In the genomic region with DNA sequence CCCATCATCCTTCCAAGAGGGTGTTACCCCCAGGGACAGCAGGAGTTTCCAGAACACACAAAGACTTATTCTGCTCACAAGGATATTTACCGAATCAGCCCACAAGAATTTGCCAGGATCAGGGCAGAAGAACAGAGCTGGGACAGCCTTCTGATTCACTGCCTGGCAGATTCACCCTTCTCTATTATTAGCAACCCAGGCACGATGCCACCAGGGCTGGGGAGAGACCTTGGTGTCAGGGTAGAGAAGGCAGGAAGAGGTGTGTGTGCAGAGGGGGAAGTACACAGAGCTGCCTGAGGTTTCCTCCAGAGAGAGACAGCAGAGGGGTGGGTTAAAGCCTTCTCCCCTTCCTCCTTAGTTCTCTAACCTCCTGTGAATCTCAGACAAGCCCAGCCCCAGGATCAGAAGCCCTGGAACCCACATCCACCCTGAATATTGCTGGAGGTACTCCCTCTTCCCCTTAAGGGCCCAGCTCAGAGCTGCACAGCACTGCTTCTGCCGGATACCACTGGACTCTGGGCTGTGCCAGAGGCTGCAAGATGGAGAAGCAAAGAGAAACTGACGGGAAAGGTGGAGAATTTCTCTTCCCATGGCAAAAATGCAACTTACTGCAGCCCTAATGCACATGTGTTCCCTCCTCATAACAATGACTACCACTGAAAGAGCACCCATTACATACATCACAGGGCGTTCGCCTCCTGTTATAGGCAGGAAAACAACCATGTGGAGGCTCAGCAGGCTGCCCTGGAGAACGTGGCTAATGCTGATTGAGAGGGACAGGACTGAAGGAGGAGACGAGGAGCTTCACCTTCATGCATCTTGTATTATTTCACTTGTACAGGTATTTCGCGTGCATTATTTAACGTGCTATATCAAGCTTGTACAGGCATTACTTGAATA, we compare ENCODE assay signal across 8 cellular contexts.
DNase-seq lines count a peak whose midpoint lies in the region; ATAC-seq, FAIRE-seq and TF ChIP-seq lines count a peak whose summit lies in the region.

No MANE protein-coding gene starts in this region.

- H3K36me3 Mint-ChIP-seq in neural progenitor cell, result peaks cover 5% of the 10 kb centered on the region

- H3F3A ChIP-seq in neural progenitor cell (ENCODE audit: low read depth), result peaks cover 14% of the 10 kb centered on the region

- no peaks in the 10 kb centered on the region for H3K9me3 Mint-ChIP-seq in neural progenitor cell

- DNase-seq in HepG2 (ENCODE audit: low spot score), result no peak
- DNase-seq in NAMALWA (ENCODE audit: low spot score), result peak; percentile 82
- peak; percentile 71 for DNase-seq in activated T-cell treated with anti-CD3 and anti-CD28 coated beads for 1 hour (ENCODE audit: low read depth)
- peak; percentile 39 for DNase-seq in epithelial cell of proximal tubule (ENCODE audit: low read depth)
- no peak for DNase-seq in neural progenitor cell (ENCODE audit: low spot score)
- DNase-seq in tibial artery, result peak; percentile 89
- no peak for DNase-seq in NCI-H524 treated with DMSO at 0.1 percent for 48 hours (lab: John Stamatoyannopoulos, UW)

- H3K27ac ChIP-seq in liver (ENCODE audit: low read depth in 1 of 2, low read length in 2 of 2), result peak overlapping the region; percentile 52 to 71
- H3K27ac ChIP-seq in HepG2 (ENCODE audit: extremely low read length, insufficient read depth, low read length), result no peak overlapping the region
- H3K27ac ChIP-seq in neural progenitor cell, result no peak overlapping the region
- peak overlapping the region; percentile 93 to 96 for H3K27ac ChIP-seq in tibial artery

- BruUV-seq in HepG2 (replicated peaks; lab: Mats Ljungman, UMichigan), result no TSS peak

- H3K79me2 ChIP-seq in HepG2 (ENCODE audit: insufficient read depth, low read length) (no peaks in the 10 kb centered on the region), neural progenitor cell (ENCODE audit: low read depth) (no peaks in the 10 kb centered on the region)

- TF ChIP-seq EP300 in HepG2 (IDR thresholded peaks at IDR 0.05; ENCODE audit: low read depth in 2 of 2, low read length in 2 of 2), result no peak
- no peak for TF ChIP-seq EP300 in HepG2 (CRISPR knock-in tag; IDR thresholded peaks at IDR 0.05; ENCODE audit: borderline replicate concordance)

- intact Hi-C loops in HepG2 (cut with micrococcal nuclease; ENCODE audit: unreplicated experiment), result no loop called here
- intact Hi-C loops in tibial artery (cut with DNase I; ENCODE audit: low total_unique reads), result loop anchor here (5.0 kb wide), 1 partner anchor 60 kb away; a partner anchor contains a TSS

- ATAC-seq in HepG2, result no peak

- H4K20me1 ChIP-seq in HepG2 (ENCODE audit: insufficient read depth, low read length) (no peaks in the 10 kb centered on the region), neural progenitor cell (ENCODE audit: low read depth) (no peaks in the 10 kb centered on the region)

- CTCF ChIA-PET in HepG2 (lab: Yijun Ruan, JAX; ENCODE audit: low intra/inter-chr PET ratio, low total read pairs), result no interaction called here

- H3K4me3 ChIP-seq in liver (ENCODE audit: low read depth in 1 of 3, low read length in 3 of 3) (no peak overlapping the region), HepG2 (replicated peaks in 1 of 3; ENCODE audit: insufficient read depth in 1 of 3, low read depth in 2 of 3, low read length in 3 of 3) (no peak overlapping the region), epithelial cell of proximal tubule (ENCODE audit: low read depth, low read length) (no peak overlapping the region), neural progenitor cell (no peak overlapping the region), tibial artery (no peak overlapping the region)

- H3K4me3 Mint-ChIP-seq in neural progenitor cell, result no peak overlapping the region

- FAIRE-seq in HepG2 (lab: Jason Lieb, UNC), result no peak

- TF ChIP-seq CTCF in liver (IDR thresholded peaks at IDR 0.05; ENCODE audit: low read depth, low read length, missing input control), result no peak
- TF ChIP-seq CTCF in HepG2 (CRISPR knock-in tag; IDR thresholded peaks at IDR 0.05), result no peak
- no peak for TF ChIP-seq CTCF in epithelial cell of proximal tubule (conservative IDR thresholded peaks at IDR 0.05; ENCODE audit: low read depth, low read length)
- TF ChIP-seq CTCF in neural progenitor cell (IDR thresholded peaks at IDR 0.05), result no peak
- no peak for TF ChIP-seq CTCF in tibial artery (IDR thresholded peaks at IDR 0.05)

- peaks cover 6% of the 10 kb centered on the region for H3K27me3 Mint-ChIP-seq in neural progenitor cell (ENCODE audit: insufficient read depth, low read depth)

- peaks cover 65% of the 10 kb centered on the region for H3K4me1 Mint-ChIP-seq in neural progenitor cell

- no peak overlapping the region for H2AFZ ChIP-seq in HepG2 (ENCODE audit: low read length)
- no peak overlapping the region for H2AFZ ChIP-seq in neural progenitor cell (replicated peaks)

- H3K36me3 ChIP-seq in liver (ENCODE audit: control insufficient read depth in 4 of 4, insufficient read depth in 3 of 4, low read depth in 1 of 4, low read length in 3 of 4), result no peaks in the 10 kb centered on the region
- H3K36me3 ChIP-seq in HepG2 (replicated peaks in 1 of 2; ENCODE audit: control insufficient read depth in 1 of 2, insufficient read depth in 2 of 2, low read length in 2 of 2), result no peaks in the 10 kb centered on the region
- H3K36me3 ChIP-seq in neural progenitor cell, result no peaks in the 10 kb centered on the region
- no peaks in the 10 kb centered on the region for H3K36me3 ChIP-seq in tibial artery

- TF ChIP-seq RAD21 in liver (IDR thresholded peaks at IDR 0.05) (no peak), HepG2 (CRISPR knock-in tag; IDR thresholded peaks at IDR 0.05) (no peak)

- no peaks in the 10 kb centered on the region for H3K27me3 ChIP-seq in liver (ENCODE audit: control insufficient read depth in 4 of 4, insufficient read depth in 4 of 4, low read length in 3 of 4)
- peaks cover 6 to 63% of the 10 kb centered on the region in 2 experiments for H3K27me3 ChIP-seq in HepG2 (ENCODE audit: control insufficient read depth in 1 of 2, insufficient read depth in 2 of 2, low read length in 2 of 2)
- H3K27me3 ChIP-seq in neural progenitor cell, result peaks cover 27% of the 10 kb centered on the region
- H3K27me3 ChIP-seq in tibial artery, result no peaks in the 10 kb centered on the region

- no peaks in the 10 kb centered on the region for H3K9me3 ChIP-seq in liver (ENCODE audit: control insufficient read depth in 4 of 4, low read length in 3 of 4)
- H3K9me3 ChIP-seq in HepG2 (ENCODE audit: low read length), result no peaks in the 10 kb centered on the region
- no peaks in the 10 kb centered on the region for H3K9me3 ChIP-seq in neural progenitor cell (ENCODE audit: low read depth)
- no peaks in the 10 kb centered on the region for H3K9me3 ChIP-seq in tibial artery

- 69% methylated on average over 11 of the region's 11 CpGs for WGBS in liver
- 14% methylated on average over 11 of the region's 11 CpGs for WGBS in HepG2 (ENCODE audit: low lambda C conversion rate)

- no peak for TF ChIP-seq POLR2A in HepG2 (IDR thresholded peaks at IDR 0.05; ENCODE audit: insufficient read depth in 1 of 2, low read depth in 2 of 2, low read length in 2 of 2)

- POLR2A ChIA-PET in HepG2 (lab: Yijun Ruan, JAX), result no interaction called here

- peaks cover 0 to 3% (median 2%) of the 10 kb centered on the region in 4 donors for H3K4me1 ChIP-seq in liver (ENCODE audit: control insufficient read depth in 4 of 4, insufficient read depth in 4 of 4, low read length in 3 of 4)
- H3K4me1 ChIP-seq in HepG2 (ENCODE audit: insufficient read depth, low read length), result peaks cover 5% of the 10 kb centered on the region; the same call in 1 of the 2 replicates
- peaks cover 35% of the 10 kb centered on the region for H3K4me1 ChIP-seq in neural progenitor cell
- H3K4me1 ChIP-seq in tibial artery, result peaks cover 4 to 80% (median 37%) of the 10 kb centered on the region in 4 donors

- peak overlapping the region; percentile 91 for H3K27ac Mint-ChIP-seq in neural progenitor cell

- H3K9ac ChIP-seq in liver (ENCODE audit: low read depth in 1 of 2, low read length in 2 of 2), result peak overlapping the region in 1 of 2 donors; percentile 8
- H3K9ac ChIP-seq in HepG2 (ENCODE audit: insufficient read depth, low read depth, low read length), result no peak overlapping the region
- H3K9ac ChIP-seq in neural progenitor cell, result no peak overlapping the region

- in situ Hi-C loops in HepG2 (cut with HindIII; ENCODE audit: extremely low pct_ligation_motif_present, low pct_unique_long_range_greater_than_20kb), result no loop called here

- H3K4me2 ChIP-seq in HepG2 (ENCODE audit: low read depth, low read length), result no peak overlapping the region
- H3K4me2 ChIP-seq in neural progenitor cell, result no peak overlapping the region

TF ChIP-seq in HepG2, 621 proteins besides CTCF, POLR2A, EP300 and RAD21 (continues in another document):
- TF ChIP-seq ATF7 (IDR thresholded peaks at IDR 0.05), result no peak
- no peak for TF ChIP-seq ATF7 (CRISPR knock-in tag; IDR thresholded peaks at IDR 0.05)
- no peak for TF ChIP-seq ZFX (CRISPR knock-in tag; IDR thresholded peaks at IDR 0.05; ENCODE audit: low read depth)
- no peak for TF ChIP-seq NFRKB (IDR thresholded peaks at IDR 0.05)
- TF ChIP-seq ZC3H4 (CRISPR knock-in tag; IDR thresholded peaks at IDR 0.05; ENCODE audit: borderline replicate concordance), result no peak
- no peak for TF ChIP-seq ZNF253 (CRISPR knock-in tag; IDR thresholded peaks at IDR 0.05; ENCODE audit: borderline replicate concordance)
- TF ChIP-seq ZNF780A (CRISPR knock-in tag; IDR thresholded peaks at IDR 0.05), result no peak
- no peak for TF ChIP-seq ZNF790 (CRISPR knock-in tag; IDR thresholded peaks at IDR 0.05; ENCODE audit: borderline replicate concordance)
- no peak for TF ChIP-seq GABPA (IDR thresholded peaks at IDR 0.05; ENCODE audit: low read depth, low read length)
- no peak for TF ChIP-seq GABPA (CRISPR knock-in tag; IDR thresholded peaks at IDR 0.05; ENCODE audit: low read depth)
- no peak for TF ChIP-seq MEIS1 (CRISPR knock-in tag; IDR thresholded peaks at IDR 0.05; ENCODE audit: borderline replicate concordance)
- no peak for TF ChIP-seq ZFP90 (CRISPR knock-in tag; IDR thresholded peaks at IDR 0.05; ENCODE audit: borderline replicate concordance)
- TF ChIP-seq, protein P1, sequence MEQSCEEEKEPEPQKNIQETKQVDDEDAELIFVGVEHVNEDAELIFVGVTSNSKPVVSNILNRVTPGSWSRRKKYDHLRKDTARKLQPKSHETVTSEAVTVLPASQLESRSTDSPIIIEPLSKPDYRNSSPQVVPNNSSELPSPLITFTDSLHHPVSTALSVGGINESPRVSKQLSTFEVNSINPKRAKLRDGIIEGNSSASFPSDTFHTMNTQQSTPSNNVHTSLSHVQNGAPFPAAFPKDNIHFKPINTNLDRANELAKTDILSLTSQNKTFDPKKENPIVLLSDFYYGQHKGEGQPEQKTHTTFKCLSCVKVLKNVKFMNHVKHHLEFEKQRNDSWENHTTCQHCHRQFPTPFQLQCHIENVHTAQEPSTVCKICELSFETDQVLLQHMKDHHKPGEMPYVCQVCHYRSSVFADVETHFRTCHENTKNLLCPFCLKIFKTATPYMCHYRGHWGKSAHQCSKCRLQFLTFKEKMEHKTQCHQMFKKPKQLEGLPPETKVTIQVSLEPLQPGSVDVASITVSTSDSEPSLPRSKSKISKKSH (CRISPR knock-in tag; IDR thresholded peaks at IDR 0.05; ENCODE audit: borderline replicate concordance), result no peak
- no peak for TF ChIP-seq ZFP36 (IDR thresholded peaks at IDR 0.05; ENCODE audit: borderline replicate concordance, low read depth, low read length, partially characterized antibody)
- TF ChIP-seq RORA (CRISPR knock-in tag; IDR thresholded peaks at IDR 0.05), result no peak

Comparison
In these comparisons a context has a peak if more than half of its experiments do, and no peak if none do; other contexts are left out.
1. H3K27ac ChIP-seq: peak in liver (2 of 2) and tibial artery (2 of 2); none in HepG2 (single experiment) and neural progenitor cell (single experiment).
2. DNase-seq: peak in NAMALWA (single experiment), activated T-cell treated with anti-CD3 and anti-CD28 coated beads for 1 hour (single experiment), epithelial cell of proximal tubule (single experiment) and tibial artery (2 of 2); none in HepG2 (single experiment), neural progenitor cell (single experiment) and NCI-H524 treated with DMSO at 0.1 percent for 48 hours (single experiment).